8 cellular contexts compared by ENCODE assay signal in genomic region chr5:1799602-1800469, GRCh38. TPM values are rescaled to one million over a fixed set of nuclear protein-coding genes. Genes with fewer than 3 reads are reported as not detected.
DNase-seq lines count a peak whose midpoint lies in the region; ATAC-seq and TF ChIP-seq lines count a peak whose summit lies in the region.

Gene MRPL36 (minus strand): TSS chr5:1799837. CDS start chr5:1798935, 902 bp downstream.

- peaks cover 18 to 81% (median 55%) of the 10 kb centered on the region in 6 donors for H3K4me1 ChIP-seq in spleen

- peak; percentile 98 for DNase-seq in AG08395 (ENCODE audit: low spot score)
- DNase-seq in NCI-H460 (ENCODE audit: extremely low read depth, low read depth) = peak; percentile 89
- DNase-seq in central memory CD4-positive, alpha-beta T cell = peak; percentile 84
- DNase-seq in inferior parietal cortex (ENCODE audit: extremely low spot score) = peak; percentile 89
- peak; percentile 98 for DNase-seq in spleen

- no peaks in the 10 kb centered on the region for H3K9me3 ChIP-seq in spleen

- WGBS in spleen, 5 donors = 1 to 4% (median 2%) methylated on average over 48 to 68 of the region's 68 CpGs

- peak in 2 of 3 donors; percentile 62 to 88 for TF ChIP-seq POLR2A in spleen (IDR thresholded peaks at IDR 0.05)

- peak within 1 kb of the TSS; percentile 70 to 93 (median 90) for H3K27ac ChIP-seq in spleen

- H3K36me3 ChIP-seq in spleen = peaks cover 0 to 55% (median 41%) of the 10 kb centered on the region in 6 donors

- TF ChIP-seq CTCF in spleen (IDR thresholded peaks at IDR 0.05 in 8 of 11, conservative IDR thresholded peaks at IDR 0.05 in 3 of 11) = peak in 2 of 11 experiments; percentile 9 to 25

- peak within 1 kb of the TSS; percentile 90 to 99 (median 97) for H3K4me3 ChIP-seq in spleen

- H3K27me3 ChIP-seq in spleen (replicated peaks in 1 of 7) = no peaks in the 10 kb centered on the region

- peak; percentile 46 for ATAC-seq in GM19025 (IDR thresholded peaks at IDR 0.05; ENCODE audit: low read depth, unreplicated experiment)
- peak; percentile 48 for ATAC-seq in HG03354 (IDR thresholded peaks at IDR 0.05; ENCODE audit: poor library complexity, severe bottlenecking, unreplicated experiment)
- peak; percentile 69 to 81 for ATAC-seq in activated CD4-positive, CD25-positive, alpha-beta regulatory T cell treated with anti-CD3 and anti-CD28 coated beads, Interleukin-2, amount 50 U/mL, for 24 hours

- intact Hi-C loops in spleen (cut with DNase I; ENCODE audit: low total_unique reads) = no loop called here

RNA-seq across cellular contexts. Expression of gene MRPL36, which starts in this region (rescaled TPM):
- total RNA-seq in NCI-H460 (2014; rRNA removed; shearing (Covaris generic)) = 96.2 and 107 TPM in 2 replicates
- polyA plus RNA-seq in NCI-H460 (2014; cell fraction: nucleus; rRNA removed) = 35.7 and 64.2 TPM in 2 replicates
- total RNA-seq in spleen = 10 to 100 TPM; 20.3 to 45.0 (median 22.0) TPM
- 10 to 100 TPM; 59.3 to 77.3 (median 66.2) TPM for polyA plus RNA-seq in spleen

Comparison
In these comparisons a context has a peak if more than half of its experiments do, and no peak if none do; other contexts are left out.
1. Peak in every context shown above with its lines: DNase-seq, ATAC-seq, H3K4me3 ChIP-seq and H3K27ac ChIP-seq.